ENCODE assay signal across 18 cellular contexts in genomic region chr13:99439048-99439447, GRCh38.
"Had no signal": no experiment of that assay in that cellular context is flagged by ENCODE, and none has a peak within 500 bp of the region (broad histone marks: within the 10 kb centered on the region; RNA-seq: fewer than 3 reads in every experiment).

No MANE protein-coding gene starts in this region.

- H3K27ac ChIP-seq: dorsolateral prefrontal cortex, gastrocnemius medialis, heart right ventricle, transverse colon had no signal

- H3K27me3 ChIP-seq: gastrocnemius medialis had no signal

- DNase-seq: activated CD4-positive, CD25-positive, alpha-beta regulatory T cell treated with anti-CD3 and anti-CD28 coated beads, Interleukin-2, amount 50 U/mL, for 72 hours; activated CD8-positive, alpha-beta memory T cell treated with anti-CD3 and anti-CD28 coated beads, Interleukin-2, amount 10 ng/mL, durations not matched to agents 7 days and 5 days; activated naive CD4-positive, alpha-beta T cell treated with anti-CD3 and anti-CD28 coated beads, Interleukin-2, amount 10 ng/mL, durations not matched to agents 7 days and 5 days; activated T-cell treated with anti-CD3 and anti-CD28 coated beads, Interleukin-2, amount 50 U/mL, for 24 hours; dorsolateral prefrontal cortex; endodermal cell; gastrocnemius medialis; heart right ventricle; left colon; naive thymus-derived CD8-positive, alpha-beta T cell; posterior cingulate gyrus; retina; stimulated activated CD4-positive, alpha-beta T cell treated with anti-CD3 and anti-CD28 coated beads, Interleukin-2, amount 100 ng/mL, for 48 hours; T-helper 9 cell; transverse colon had no signal

- H3K36me3 ChIP-seq: gastrocnemius medialis, heart right ventricle, transverse colon had no signal

- ATAC-seq: activated CD8-positive, alpha-beta memory T cell treated with anti-CD3 and anti-CD28 coated beads, Interleukin-2, amount 10 ng/mL, durations not matched to agents 7 days and 5 days; gastrocnemius medialis; left colon; naive thymus-derived CD8-positive, alpha-beta T cell; stimulated activated memory B cell treated with anti-CD40 and anti-IgM and Interleukin-4, amounts not matched to agents 10 μg/mL and 1 μg/mL and 100 μg/mL, for 72 hours had no signal

- FAIRE-seq: astrocyte, bronchial epithelial cell had no signal

- H3K9me3 ChIP-seq: gastrocnemius medialis, heart right ventricle, transverse colon had no signal

- H3K4me3 ChIP-seq: dorsolateral prefrontal cortex, gastrocnemius medialis, heart right ventricle, transverse colon had no signal
